In the genomic region with DNA sequence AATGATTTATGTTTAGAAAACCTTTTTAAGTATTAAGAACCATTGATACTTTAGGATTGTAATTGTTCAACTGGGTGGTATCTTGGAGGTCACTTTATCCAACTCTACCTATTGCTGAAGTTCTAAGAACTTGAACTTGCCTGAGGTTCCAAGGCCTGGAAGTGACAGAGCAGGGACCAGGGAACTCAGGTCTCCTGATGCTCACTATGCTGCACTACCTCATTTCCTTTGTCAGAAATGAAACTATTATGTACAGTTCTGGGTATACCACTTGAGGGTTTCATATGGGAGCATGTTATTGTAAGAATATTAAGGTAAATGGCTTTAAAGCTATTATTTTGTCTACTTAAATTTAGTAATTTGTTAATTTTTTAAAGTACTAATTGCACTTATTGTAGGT, we compare ENCODE assay signal across 10 cellular contexts. TPM values are rescaled to one million over a fixed set of nuclear protein-coding genes. Genes with fewer than 3 reads are reported as not detected.
A peak's percentile ranks its signal among the peaks of the same experiment; 100 is the strongest.
DNase-seq lines count a peak whose midpoint lies in the region; ATAC-seq, FAIRE-seq and TF ChIP-seq lines count a peak whose summit lies in the region.
"Had no signal": no experiment of that assay in that cellular context is flagged by ENCODE, and none has a peak within 500 bp of the region (broad histone marks: within the 10 kb centered on the region; RNA-seq: fewer than 3 reads in every experiment).

No MANE protein-coding gene starts in this region.

- no peak for TF ChIP-seq EP300 in GM12878 (IDR thresholded peaks at IDR 0.05; ENCODE audit: borderline replicate concordance in 1 of 2, control insufficient read depth in 1 of 2, low read depth in 2 of 2, low read length in 2 of 2)

- H2AFZ ChIP-seq in GM12878 (ENCODE audit: control insufficient read depth, low read depth, low read length): no peak overlapping the region

- DNase-seq in GM12878 (ENCODE audit: low read depth, low spot score): no peak
- DNase-seq in cortex of kidney (lab: John Stamatoyannopoulos, UW): no peak
- no peak for DNase-seq in effector memory CD8-positive, alpha-beta T cell
- DNase-seq in frontal cortex (ENCODE audit: low spot score in 2 of 2): no peak
- no peak for DNase-seq in lower lobe of right lung

- H3K4me1 Mint-ChIP-seq in effector memory CD8-positive, alpha-beta T cell (ENCODE audit: low read depth in 2 of 2): peaks cover 25 to 45% of the 10 kb centered on the region in 2 donors

- ATAC-seq in GM19043 (IDR thresholded peaks at IDR 0.05; ENCODE audit: low read depth, unreplicated experiment): peak; percentile 30
- ATAC-seq in HG03280 (IDR thresholded peaks at IDR 0.05; ENCODE audit: unreplicated experiment): peak; percentile 23
- peak; percentile 51 for ATAC-seq in GM12878
- ATAC-seq in effector memory CD8-positive, alpha-beta T cell (replicated peaks): no peak
- no peak for ATAC-seq in lower lobe of right lung

- H3K4me2 ChIP-seq in BLaER1 (peak overlapping the region; percentile 77), GM12878 (ENCODE audit: control insufficient read depth, insufficient read depth) (peak overlapping the region; percentile 91)

- H3K27me3 Mint-ChIP-seq in effector memory CD8-positive, alpha-beta T cell: no peaks in the 10 kb centered on the region
- H3K27me3 Mint-ChIP-seq: IgD-negative memory B cell had no signal

- intact Hi-C loops in GM12878 (cut with micrococcal nuclease; ENCODE audit: unreplicated experiment): loop anchor here (10.0 kb wide), 2 partner anchors 389 to 621 kb away; a partner anchor contains a TSS
- intact Hi-C loops in lower lobe of right lung (cut with DNase I): no loop called here

- TF ChIP-seq RAD21 in GM12878 (IDR thresholded peaks at IDR 0.05; ENCODE audit: insufficient read depth, low read depth, low read length): 0 out of 2 replicates have a peak, but pooled peaks have one; percentile 8

- CTCF ChIA-PET in GM12878 (lab: Yijun Ruan, JAX): interaction anchor here (0.7 to 2.9 kb wide), 8 partner anchors 9 to 463 kb away, joined by 3 to 15 read pairs (median 3); no protein-coding TSS in a partner anchor

- H3K9ac ChIP-seq in BLaER1 (no peak overlapping the region), GM12878 (ENCODE audit: control insufficient read depth, insufficient read depth, low read length) (0 out of 2 replicates have a peak overlapping the region, but pooled peaks have one; percentile 13)

- H3K27ac Mint-ChIP-seq in effector memory CD8-positive, alpha-beta T cell: peak overlapping the region in 1 of 2 donors; percentile 92

- no peak overlapping the region for H3K27ac ChIP-seq in BLaER1
- peak overlapping the region; percentile 30 for H3K27ac ChIP-seq in GM12878 (ENCODE audit: control insufficient read depth, insufficient read depth)
- no peak overlapping the region for H3K27ac ChIP-seq in lower lobe of right lung
- H3K27ac ChIP-seq: vagina had no signal

- peaks cover 11% of the 10 kb centered on the region for H3K36me3 Mint-ChIP-seq in effector memory CD8-positive, alpha-beta T cell (ENCODE audit: insufficient read depth)
- H3K36me3 Mint-ChIP-seq: IgD-negative memory B cell had no signal

- POLR2A ChIA-PET in GM12878 (lab: Charles Lee): interaction anchor here (1.3 to 4.1 kb wide), 2 partner anchors 18 to 20 kb away, joined by 3 to 21 read pairs; no protein-coding TSS in a partner anchor

- peaks cover 92% of the 10 kb centered on the region for H3K79me2 ChIP-seq in GM12878 (ENCODE audit: control insufficient read depth, insufficient read depth, low read length)

- RAD21 ChIA-PET in GM12878 (lab: Charles Lee; ENCODE audit: unreplicated experiment): interaction anchor here (0.9 to 7.9 kb wide), 7 partner anchors 18 to 485 kb away, joined by 3 to 90 read pairs (median 12); no protein-coding TSS in a partner anchor

- SMC1A ChIA-PET in GM12878 (lab: Charles Lee; ENCODE audit: uncharacterized antibody, unreplicated experiment): interaction anchor here (1.0 to 17.7 kb wide), 8 partner anchors 10 to 71 kb away, joined by 3 to 177 read pairs (median 10); no protein-coding TSS in a partner anchor

- in situ Hi-C loops in GM12878 (cut with MboI): no loop called here

- TF ChIP-seq CTCF in GM12878 (IDR thresholded peaks at IDR 0.05 in 2 of 3, conservative IDR thresholded peaks at IDR 0.05 in 1 of 3; ENCODE audit: control insufficient read depth in 2 of 3, extremely low read depth in 1 of 3, insufficient read depth in 1 of 3, low read depth in 3 of 3, low read length in 3 of 3) (no peak), lower lobe of right lung (IDR thresholded peaks at IDR 0.05) (no peak)

- H3K9me3 ChIP-seq in BLaER1 (no peaks in the 10 kb centered on the region), GM12878 (replicated peaks; ENCODE audit: control insufficient read depth, insufficient read depth, low read length) (no peaks in the 10 kb centered on the region; the same call in 2 of the 3 replicates), lower lobe of right lung (no peaks in the 10 kb centered on the region)
- H3K9me3 ChIP-seq: vagina had no signal

- TF ChIP-seq POLR2A in GM12878 (IDR thresholded peaks at IDR 0.05; ENCODE audit: low read depth, low read length): no peak

- H3K4me3 ChIP-seq in BLaER1 (no peak overlapping the region), GM12878 (peak overlapping the region; percentile 53), lower lobe of right lung (no peak overlapping the region)
- H3K4me3 ChIP-seq: vagina had no signal

- H3K4me3 Mint-ChIP-seq in effector memory CD8-positive, alpha-beta T cell: peak overlapping the region in 1 of 2 donors; percentile 43

- H3K4me1 ChIP-seq in BLaER1: peaks cover 32% of the 10 kb centered on the region
- H3K4me1 ChIP-seq in GM12878 (ENCODE audit: control insufficient read depth, insufficient read depth, low read length): no peaks in the 10 kb centered on the region
- peaks cover 37% of the 10 kb centered on the region for H3K4me1 ChIP-seq in lower lobe of right lung

- BruUV-seq in GM12878 (replicated peaks; lab: Mats Ljungman, UMichigan): no TSS peak

- no peaks in the 10 kb centered on the region for H3K36me3 ChIP-seq in BLaER1
- peaks cover 0 to 4% of the 10 kb centered on the region in 2 experiments; a peak in 2 of 4 replicates for H3K36me3 ChIP-seq in GM12878 (ENCODE audit: control insufficient read depth in 2 of 2, insufficient read depth in 2 of 2, low read length in 1 of 2)
- H3K36me3 ChIP-seq in lower lobe of right lung: no peaks in the 10 kb centered on the region
- H3K36me3 ChIP-seq: vagina had no signal

- peaks cover 41% of the 10 kb centered on the region for H4K20me1 ChIP-seq in BLaER1
- H4K20me1 ChIP-seq in GM12878 (ENCODE audit: control insufficient read depth, insufficient read depth): no peaks in the 10 kb centered on the region

- FAIRE-seq in GM12878 (lab: Jason Lieb, UNC): peak; percentile 89
- no peak for FAIRE-seq in frontal cortex (lab: Jason Lieb, UNC)

- H3K27me3 ChIP-seq in BLaER1: no peaks in the 10 kb centered on the region
- no peaks in the 10 kb centered on the region for H3K27me3 ChIP-seq in GM12878 (replicated peaks in 1 of 2; ENCODE audit: control insufficient read depth in 2 of 2, insufficient read depth in 2 of 2, low read length in 1 of 2)
- no peaks in the 10 kb centered on the region for H3K27me3 ChIP-seq in lower lobe of right lung (ENCODE audit: low read depth)
- H3K27me3 ChIP-seq: vagina had no signal

- H3K9me3 Mint-ChIP-seq in effector memory CD8-positive, alpha-beta T cell: no peaks in the 10 kb centered on the region
- H3K9me3 Mint-ChIP-seq: IgD-negative memory B cell had no signal

RNA-seq across cellular contexts. Expression of a gene that starts 3.0 kb away (rescaled TPM):
- total RNA-seq in GM12878 (2013; cell fraction: nucleolus; rRNA removed): 608 and 633 TPM in 2 replicates
- total RNA-seq in GM12878 (2014; rRNA removed): 23.0 and 24.8 TPM in 2 replicates
- total RNA-seq in GM12878 (2014; rRNA removed; fragmentation: Illumina TruSeq; extraction: Trizol): 27.4 and 34.2 TPM in 2 replicates
- 35.5 and 38.0 TPM in 2 replicates for total RNA-seq in GM12878 (2021)
- 19.0 TPM for polyA plus RNA-seq in GM12878 (2011; ENCODE audit: low read depth)
- 58.0 and 71.0 TPM in 2 replicates for polyA plus RNA-seq in GM12878 (2011; rRNA removed)
- 23.0 and 24.2 TPM in 2 replicates for polyA plus RNA-seq in GM12878 (2011; cell fraction: cytosol; rRNA removed)
- 63.2 and 80.7 TPM in 2 replicates for polyA plus RNA-seq in GM12878 (2011; cell fraction: nucleus; rRNA removed)
- 17.0 and 22.3 TPM in 2 replicates for polyA plus RNA-seq in GM12878 (2012)
- polyA plus RNA-seq in GM12878 (2014; fragmentation: Illumina TruSeq; extraction: Trizol): 19.1 and 26.5 TPM in 2 replicates
- 1 to 10 TPM; 7.4 to 9.2 TPM for polyA plus RNA-seq in GM12878 (2014; fragmentation: Nextera tagmentation; extraction: Ambion mirVana)
- 15.8 and 17.7 TPM in 2 replicates for polyA plus RNA-seq in GM12878 (2014; rRNA removed)
- 10 to 100 TPM; 19.3 to 23.6 TPM for polyA plus RNA-seq in GM12878 (2016; fragmentation: Nextera tagmentation; extraction: Ambion mirVana)
- 170 and 171 TPM in 2 replicates for polyA minus RNA-seq in GM12878 (2011; rRNA and poly(A)+ RNA removed)
- 11.1 and 24.5 TPM in 2 replicates for polyA minus RNA-seq in GM12878 (2011; cell fraction: cytosol; rRNA and poly(A)+ RNA removed)
- polyA minus RNA-seq in GM12878 (2011; cell fraction: nucleus; rRNA and poly(A)+ RNA removed): 432 and 827 TPM in 2 replicates
- 29.3 TPM for total RNA-seq in frontal cortex
- total RNA-seq in lower lobe of right lung: 46.3 TPM

RNA-seq across cellular contexts. Expression of a gene that starts 3.3 kb away (rescaled TPM):
- 192 and 216 TPM in 2 replicates for total RNA-seq in GM12878 (2013; cell fraction: nucleolus; rRNA removed)
- total RNA-seq in GM12878 (2014; rRNA removed) (25.7 and 27.2 TPM in 2 replicates), GM12878 (2014; rRNA removed; fragmentation: Illumina TruSeq; extraction: Trizol) (32.9 and 35.6 TPM in 2 replicates), GM12878 (2021) (36.6 and 38.2 TPM in 2 replicates), frontal cortex (74.6 TPM), lower lobe of right lung (41.3 TPM)
- polyA plus RNA-seq in GM12878 (2011; ENCODE audit: low read depth): 6.7 TPM
- polyA plus RNA-seq in GM12878 (2011; rRNA removed) (55.9 and 98.2 TPM in 2 replicates), GM12878 (2014; fragmentation: Illumina TruSeq; extraction: Trizol) (56.7 and 74.2 TPM in 2 replicates), GM12878 (2014; fragmentation: Nextera tagmentation; extraction: Ambion mirVana) (10 to 100 TPM; 31.3 to 71.3 TPM), GM12878 (2014; rRNA removed) (32.0 and 48.3 TPM in 2 replicates), GM12878 (2016; fragmentation: Nextera tagmentation; extraction: Ambion mirVana) (10 to 100 TPM; 62.3 to 65.5 TPM)
- polyA plus RNA-seq in GM12878 (2011; cell fraction: cytosol; rRNA removed): 12.6 and 33.1 TPM in 2 replicates
- 32.5 and 43.1 TPM in 2 replicates for polyA plus RNA-seq in GM12878 (2011; cell fraction: nucleus; rRNA removed)
- polyA plus RNA-seq in GM12878 (2012): 17.9 and 29.9 TPM in 2 replicates
- polyA minus RNA-seq in GM12878 (2011; rRNA and poly(A)+ RNA removed): 24.7 and 35.3 TPM in 2 replicates
- polyA minus RNA-seq in GM12878 (2011; cell fraction: cytosol; rRNA and poly(A)+ RNA removed): 16.2 and 18.5 TPM in 2 replicates
- 45.8 and 75.0 TPM in 2 replicates for polyA minus RNA-seq in GM12878 (2011; cell fraction: nucleus; rRNA and poly(A)+ RNA removed)

Comparison
In these comparisons a context has a peak if more than half of its experiments do, and no peak if none do; other contexts are left out.
1. ATAC-seq: peak in GM19043 (single experiment), HG03280 (single experiment) and GM12878 (single experiment); none in effector memory CD8-positive, alpha-beta T cell (single experiment) and lower lobe of right lung (0 of 2).